Comparison of ENCODE assay signal across 8 cellular contexts in genomic region chrX:107677501-107677901, GRCh38. TPM values are rescaled to one million over a fixed set of nuclear protein-coding genes. Genes with fewer than 3 reads are reported as not detected.
DNase-seq lines count a peak whose midpoint lies in the region; ATAC-seq and TF ChIP-seq lines count a peak whose summit lies in the region.

No MANE protein-coding gene starts in this region.

- peaks cover 0 to 85% (median 30%) of the 10 kb centered on the region in 3 donors for H3K4me1 ChIP-seq in esophagus squamous epithelium
- peaks cover 9 to 68% (median 55%) of the 10 kb centered on the region in 6 donors for H3K4me1 ChIP-seq in spleen

- peak; percentile 58 for DNase-seq in DMS53 (lab: John Stamatoyannopoulos, UW)
- DNase-seq in DMS53 treated with DMSO at 0.1 percent for 48 hours (lab: John Stamatoyannopoulos, UW; ENCODE audit: unreplicated experiment), result no peak
- DNase-seq in esophagus squamous epithelium (lab: John Stamatoyannopoulos, UW), result no peak
- DNase-seq in spleen, result no peak
- DNase-seq in GM13977 (ENCODE audit: low spot score), result no peak

- in situ Hi-C loops in GM13977 (cut with MboI; ENCODE audit: low pct_unique_long_range_greater_than_20kb, low sequenced_read_pairs, unreplicated experiment), result no loop called here

- H3K27me3 ChIP-seq in esophagus squamous epithelium (no peaks in the 10 kb centered on the region), spleen (replicated peaks in 1 of 7) (peaks cover 0 to 14% (median 0%) of the 10 kb centered on the region in 7 donors)

- intact Hi-C loops in esophagus squamous epithelium (cut with DNase I) (loop anchor here (5.0 kb wide), 1 partner anchor 35 kb away; no protein-coding TSS in a partner anchor), spleen (cut with DNase I; ENCODE audit: low total_unique reads) (loop anchor here (10.0 kb wide), 1 partner anchor 47 kb away; no protein-coding TSS in a partner anchor)

- TF ChIP-seq POLR2A in esophagus squamous epithelium (IDR thresholded peaks at IDR 0.05), result no peak
- TF ChIP-seq POLR2A in spleen (IDR thresholded peaks at IDR 0.05), result no peak

- H3K9me3 ChIP-seq in esophagus squamous epithelium (no peaks in the 10 kb centered on the region), spleen (no peaks in the 10 kb centered on the region)

- 25 to 30% methylated on average over 1 to 3 of the region's 10 CpGs for WGBS in esophagus squamous epithelium, 2 donors
- WGBS in spleen, 5 donors, result 54 to 72% (median 65%) methylated on average over 8 to 10 of the region's 10 CpGs

- no peak for TF ChIP-seq CTCF in esophagus squamous epithelium (IDR thresholded peaks at IDR 0.05)
- TF ChIP-seq CTCF in spleen (IDR thresholded peaks at IDR 0.05 in 8 of 11, conservative IDR thresholded peaks at IDR 0.05 in 3 of 11), result no peak
- TF ChIP-seq CTCF in GM13977 (IDR thresholded peaks at IDR 0.05; ENCODE audit: extremely low read depth, insufficient read depth, missing control alignments), result no peak

- ATAC-seq in SK-N-SH treated with all-trans-retinoic acid at 6 μM for 48 hours (peak; percentile 35; the same call in 2 of the 3 replicates), HG02798 (IDR thresholded peaks at IDR 0.05; ENCODE audit: poor library complexity, unreplicated experiment) (no peak), HG03108 (IDR thresholded peaks at IDR 0.05; ENCODE audit: unreplicated experiment) (no peak)

- H3K4me3 ChIP-seq in esophagus squamous epithelium (peak overlapping the region in 3 of 4 donors; percentile 55 to 70 (median 57)), spleen (peak overlapping the region in 3 of 8 donors; percentile 47 to 66 (median 48))

- no peaks in the 10 kb centered on the region for H3K36me3 ChIP-seq in esophagus squamous epithelium
- H3K36me3 ChIP-seq in spleen, result no peaks in the 10 kb centered on the region

- H3K27ac ChIP-seq in esophagus squamous epithelium, result peak overlapping the region; percentile 91 to 98 (median 92)
- peak overlapping the region; percentile 44 to 95 (median 90) for H3K27ac ChIP-seq in spleen

TF ChIP-seq in SK-N-SH treated with all-trans-retinoic acid at 6 μM for 48 hours, 23 proteins besides CTCF, POLR2A, EP300 and RAD21:
- no peak for TF ChIP-seq PATZ1 (CRISPR knock-in tag; IDR thresholded peaks at IDR 0.05; ENCODE audit: borderline replicate concordance)
- TF ChIP-seq RARB (CRISPR knock-in tag; IDR thresholded peaks at IDR 0.05), result no peak
- TF ChIP-seq ZNF565 (CRISPR knock-in tag; conservative IDR thresholded peaks at IDR 0.05; ENCODE audit: low read depth), result no peak
- no peak for TF ChIP-seq POU6F1 (CRISPR knock-in tag; IDR thresholded peaks at IDR 0.05; ENCODE audit: borderline replicate concordance, low read depth)
- TF ChIP-seq CSRNP3 (CRISPR knock-in tag; IDR thresholded peaks at IDR 0.05), result no peak
- TF ChIP-seq ZNF70 (CRISPR knock-in tag; IDR thresholded peaks at IDR 0.05), result no peak
- TF ChIP-seq ZNF8 (CRISPR knock-in tag; IDR thresholded peaks at IDR 0.05), result no peak
- no peak for TF ChIP-seq OSR1 (CRISPR knock-in tag; IDR thresholded peaks at IDR 0.05)
- TF ChIP-seq TOX (CRISPR knock-in tag; IDR thresholded peaks at IDR 0.05; ENCODE audit: borderline replicate concordance), result no peak
- TF ChIP-seq ZFP30 (CRISPR knock-in tag; IDR thresholded peaks at IDR 0.05), result no peak
- no peak for TF ChIP-seq CSDC2 (CRISPR knock-in tag; IDR thresholded peaks at IDR 0.05)
- no peak for TF ChIP-seq GLIS3 (CRISPR knock-in tag; IDR thresholded peaks at IDR 0.05)
- no peak for TF ChIP-seq CREB5 (CRISPR knock-in tag; IDR thresholded peaks at IDR 0.05; ENCODE audit: low read depth)
- no peak for TF ChIP-seq SNAI2 (CRISPR knock-in tag; IDR thresholded peaks at IDR 0.05)

RNA-seq across cellular contexts. Expression of gene PRPS1, which starts 49.2 kb away (rescaled TPM):
- 10 to 100 TPM in 3 of 4 donors, 1 to 10 TPM in 1; 9.1 to 18.1 (median 16.5) TPM for total RNA-seq in esophagus squamous epithelium
- total RNA-seq in spleen, result 10 to 100 TPM; 26.6 to 47.6 (median 36.6) TPM
- polyA plus RNA-seq in spleen, result 10 to 100 TPM; 15.0 to 24.9 (median 23.3) TPM
